ENCODE assay signal across 23 cellular contexts in genomic region chr1:20978413-20978812, GRCh38.
"Had no signal": no experiment of that assay in that cellular context is flagged by ENCODE, and none has a peak within 500 bp of the region (broad histone marks: within the 10 kb centered on the region; RNA-seq: fewer than 3 reads in every experiment).

No MANE protein-coding gene starts in this region.

- H3K9ac ChIP-seq: neural progenitor cell had no signal

- H3K27me3 Mint-ChIP-seq: activated naive CD8-positive, alpha-beta T cell; activated T-cell treated with anti-CD3 and anti-CD28 coated beads, Interleukin-2, amount 50 U/mL, for 24 hours; activated T-helper 17 cell treated with anti-CD3 and anti-CD28 coated beads, Interleukin-2, amount 50 U/mL, for 72 hours; naive thymus-derived CD8-positive, alpha-beta T cell; stimulated activated naive B cell treated with anti-CD40 and anti-IgM and Interleukin-4, amounts not matched to agents 10 μg/mL and 1 μg/mL and 100 μg/mL, for 72 hours; type B pancreatic cell had no signal

- H2AFZ ChIP-seq: neural progenitor cell had no signal

- H3K27me3 ChIP-seq: adrenal gland, esophagus muscularis mucosa, neural progenitor cell, sigmoid colon, vagina had no signal

- H3K4me1 Mint-ChIP-seq: naive thymus-derived CD8-positive, alpha-beta T cell; neural progenitor cell; stimulated activated naive B cell treated with anti-CD40 and anti-IgM and Interleukin-4, amounts not matched to agents 10 μg/mL and 1 μg/mL and 100 μg/mL, for 72 hours; WTC11 had no signal

- H3K27ac ChIP-seq: adrenal gland, coronary artery, esophagus muscularis mucosa, lower lobe of right lung, neural progenitor cell, sigmoid colon, vagina had no signal

- H3K4me3 ChIP-seq: adrenal gland, coronary artery, esophagus muscularis mucosa, lower lobe of right lung, neural progenitor cell, sigmoid colon, vagina had no signal

- H3K9me3 Mint-ChIP-seq: activated T-cell treated with anti-CD3 and anti-CD28 coated beads, Interleukin-2, amount 50 U/mL, for 24 hours; activated T-helper 17 cell treated with anti-CD3 and anti-CD28 coated beads, Interleukin-2, amount 50 U/mL, for 72 hours; mesothelial cell of epicardium; naive thymus-derived CD8-positive, alpha-beta T cell; neural progenitor cell; stimulated activated naive B cell treated with anti-CD40 and anti-IgM and Interleukin-4, amounts not matched to agents 10 μg/mL and 1 μg/mL and 100 μg/mL, for 72 hours; type B pancreatic cell; WTC11 had no signal

- ATAC-seq: activated T-helper 17 cell treated with anti-CD3 and anti-CD28 coated beads, Interleukin-2, amount 50 U/mL, for 72 hours; left lobe of liver; lower lobe of right lung; naive thymus-derived CD8-positive, alpha-beta T cell; stimulated activated naive B cell treated with anti-CD40 and anti-IgM and Interleukin-4, amounts not matched to agents 10 μg/mL and 1 μg/mL and 100 μg/mL, for 72 hours; WTC11 had no signal

- H3K36me3 ChIP-seq: adrenal gland, sigmoid colon, vagina had no signal

- DNase-seq: activated CD4-positive, alpha-beta T cell treated with anti-CD3 and anti-CD28 coated beads, Interleukin-2, amount 50 U/mL, for 4 hours; activated CD8-positive, alpha-beta memory T cell treated with anti-CD3 and anti-CD28 coated beads for 24 hours; activated CD8-positive, alpha-beta memory T cell treated with anti-CD3 and anti-CD28 coated beads, Interleukin-2, amount 50 U/mL, for 4 hours; activated naive CD4-positive, alpha-beta T cell; activated T-cell treated with anti-CD3 and anti-CD28 coated beads, Interleukin-2, amount 50 U/mL, for 24 hours; adrenal gland; cerebellar nuclear complex; lower lobe of right lung; naive thymus-derived CD8-positive, alpha-beta T cell; sigmoid colon; stimulated activated CD4-positive, alpha-beta T cell treated with anti-CD3 and anti-CD28 coated beads, Interleukin-2, amount 100 ng/mL, for 48 hours; stimulated activated CD8-positive, alpha-beta memory T cell treated with anti-CD3 and anti-CD28 coated beads, Interleukin-4, amount 100 ng/mL, for 48 hours; stimulated activated naive B cell treated with anti-CD40 and anti-IgM and Interleukin-4, amounts not matched to agents 10 μg/mL and 1 μg/mL and 100 μg/mL, for 72 hours had no signal

- H3K4me3 Mint-ChIP-seq: activated naive CD8-positive, alpha-beta T cell; activated T-cell treated with anti-CD3 and anti-CD28 coated beads, Interleukin-2, amount 50 U/mL, for 24 hours; activated T-helper 17 cell treated with anti-CD3 and anti-CD28 coated beads, Interleukin-2, amount 50 U/mL, for 72 hours; mesothelial cell of epicardium; naive thymus-derived CD8-positive, alpha-beta T cell; neural progenitor cell; stimulated activated naive B cell treated with anti-CD40 and anti-IgM and Interleukin-4, amounts not matched to agents 10 μg/mL and 1 μg/mL and 100 μg/mL, for 72 hours; type B pancreatic cell; WTC11 had no signal

- H3K4me1 ChIP-seq: lower lobe of right lung, neural progenitor cell had no signal

- H3K27ac Mint-ChIP-seq: activated naive CD8-positive, alpha-beta T cell; activated T-cell treated with anti-CD3 and anti-CD28 coated beads, Interleukin-2, amount 50 U/mL, for 24 hours; activated T-helper 17 cell treated with anti-CD3 and anti-CD28 coated beads, Interleukin-2, amount 50 U/mL, for 72 hours; mesothelial cell of epicardium; naive thymus-derived CD8-positive, alpha-beta T cell; neural progenitor cell; stimulated activated naive B cell treated with anti-CD40 and anti-IgM and Interleukin-4, amounts not matched to agents 10 μg/mL and 1 μg/mL and 100 μg/mL, for 72 hours; type B pancreatic cell; WTC11 had no signal

- H3K4me2 ChIP-seq: neural progenitor cell had no signal

- H3K9me3 ChIP-seq: adrenal gland, esophagus muscularis mucosa, lower lobe of right lung, sigmoid colon, vagina had no signal
